18 cellular contexts compared by ENCODE assay signal in genomic region chr9:71608021-71608420, GRCh38.
DNase-seq lines count a peak whose midpoint lies in the region; ATAC-seq and TF ChIP-seq lines count a peak whose summit lies in the region.
"Had no signal": no experiment of that assay in that cellular context is flagged by ENCODE, and none has a peak within 500 bp of the region (broad histone marks: within the 10 kb centered on the region; RNA-seq: fewer than 3 reads in every experiment).

No MANE protein-coding gene starts in this region.

- H2BK5ac ChIP-seq in H9 (ENCODE audit: insufficient read length, low read length) (no peak overlapping the region), trophoblast cell (ENCODE audit: low read depth, low read length, poor library complexity) (peak overlapping the region; percentile 61)

- H3K36me3 ChIP-seq in trophoblast cell (ENCODE audit: control insufficient read depth in 1 of 2, insufficient read depth in 2 of 2, low read length in 2 of 2) (no peaks in the 10 kb centered on the region), thoracic aorta (no peaks in the 10 kb centered on the region), uterus (no peaks in the 10 kb centered on the region)
- H3K36me3 ChIP-seq: BE2C had no signal

- no peaks in the 10 kb centered on the region for H3K27me3 ChIP-seq in H9 (ENCODE audit: insufficient read depth, low read length)
- H3K27me3 ChIP-seq in trophoblast cell (ENCODE audit: insufficient read depth, low read length): no peaks in the 10 kb centered on the region
- no peaks in the 10 kb centered on the region for H3K27me3 ChIP-seq in thoracic aorta (replicated peaks; ENCODE audit: insufficient read depth)
- no peaks in the 10 kb centered on the region for H3K27me3 ChIP-seq in uterus

- no peaks in the 10 kb centered on the region for H3K23me2 ChIP-seq in H9 (ENCODE audit: insufficient read length, low read depth, low read length, poor library complexity, severe bottlenecking)

- H3K79me1 ChIP-seq in H9 (ENCODE audit: insufficient read depth, low read depth, low read length, poor library complexity, severe bottlenecking): no peaks in the 10 kb centered on the region
- H3K79me1 ChIP-seq in trophoblast cell (ENCODE audit: low read length): peaks cover 9% of the 10 kb centered on the region

- H3T11ph ChIP-seq in H9 (ENCODE audit: low read length): no peak overlapping the region

- H3K4me1 Mint-ChIP-seq in H9: peaks cover 18 to 22% of the 10 kb centered on the region in 2 experiments
- H3K4me1 Mint-ChIP-seq: IgD-negative memory B cell had no signal

- TF ChIP-seq CTCF in H9 (conservative IDR thresholded peaks at IDR 0.05) (no peak), fibroblast of the aortic adventitia (IDR thresholded peaks at IDR 0.05; ENCODE audit: insufficient read depth, low read length) (no peak), thoracic aorta (IDR thresholded peaks at IDR 0.05) (no peak), uterus (IDR thresholded peaks at IDR 0.05) (no peak)

- H3K4me1 ChIP-seq in H9 (ENCODE audit: insufficient read depth, low read length) (peaks cover 5% of the 10 kb centered on the region; the same call in 1 of the 2 replicates), trophoblast cell (ENCODE audit: control insufficient read depth in 1 of 2, insufficient read depth in 2 of 2, low read length in 2 of 2) (peaks cover 0 to 2% of the 10 kb centered on the region in 2 experiments), thoracic aorta (ENCODE audit: control insufficient read depth in 1 of 2, low read depth in 2 of 2) (peaks cover 6 to 16% of the 10 kb centered on the region in 2 donors), uterus (no peaks in the 10 kb centered on the region)
- H3K4me1 ChIP-seq: BE2C had no signal

- no peak overlapping the region for H3K56ac ChIP-seq in H9 (ENCODE audit: insufficient read length, low read depth, low read length)

- no peak overlapping the region for H3K4me3 ChIP-seq in fibroblast of the aortic adventitia (ENCODE audit: low read depth, low read length)
- no peak overlapping the region for H3K4me3 ChIP-seq in trophoblast cell (ENCODE audit: low read depth, low read length)
- H3K4me3 ChIP-seq in thoracic aorta: peak overlapping the region; percentile 18
- no peak overlapping the region for H3K4me3 ChIP-seq in uterus

- peaks cover 18 to 20% of the 10 kb centered on the region in 2 experiments for H3K9me3 Mint-ChIP-seq in H9

- H3K27me3 Mint-ChIP-seq in H9 (ENCODE audit: low read depth): no peaks in the 10 kb centered on the region
- H3K27me3 Mint-ChIP-seq: IgD-negative memory B cell had no signal

- ATAC-seq in thoracic aorta (ENCODE audit: insufficient number of reproducible peaks, low FRiP score, low read depth): peak; percentile 28
- ATAC-seq: Right ventricle myocardium inferior had no signal

- no peak overlapping the region for H4K91ac ChIP-seq in H9 (ENCODE audit: insufficient read length, low read depth, low read length)
- H4K91ac ChIP-seq in trophoblast cell (ENCODE audit: low read depth, low read length): peak overlapping the region; percentile 53

- H2AFZ ChIP-seq in H9 (ENCODE audit: low read length) (no peak overlapping the region), trophoblast cell (ENCODE audit: insufficient read depth, low read length, poor library complexity) (no peak overlapping the region)

- H4K12ac ChIP-seq in trophoblast cell (ENCODE audit: low read depth, low read length): no peak overlapping the region

- H3K36me3 Mint-ChIP-seq in H9 (ENCODE audit: insufficient read depth in 1 of 3, low read depth in 3 of 3): peaks cover 5 to 21% (median 12%) of the 10 kb centered on the region in 3 experiments; a peak in 6 of 7 replicates
- H3K36me3 Mint-ChIP-seq: IgD-negative memory B cell had no signal

- H3K4me2 ChIP-seq in H9 (ENCODE audit: insufficient read depth, insufficient read length, low read length) (no peak overlapping the region), trophoblast cell (ENCODE audit: low read length) (no peak overlapping the region)

- H2BK120ac ChIP-seq in H9 (ENCODE audit: low read depth, low read length, poor library complexity, severe bottlenecking) (no peak overlapping the region), trophoblast cell (ENCODE audit: insufficient read depth, low read length, poor library complexity) (peak overlapping the region; percentile 55)

- H3K27ac ChIP-seq in H9 (ENCODE audit: insufficient read length, low read depth, low read length): no peak overlapping the region
- H3K27ac ChIP-seq in trophoblast cell (ENCODE audit: low read depth, low read length): no peak overlapping the region
- peak overlapping the region in 1 of 2 donors; percentile 48 for H3K27ac ChIP-seq in thoracic aorta
- H3K27ac ChIP-seq in uterus: no peak overlapping the region

- no peaks in the 10 kb centered on the region for H3K9me3 ChIP-seq in H9 (ENCODE audit: control insufficient read depth, low read depth, low read length)
- H3K9me3 ChIP-seq in trophoblast cell (ENCODE audit: insufficient read depth, low read depth, low read length): no peaks in the 10 kb centered on the region
- no peaks in the 10 kb centered on the region for H3K9me3 ChIP-seq in thoracic aorta
- no peaks in the 10 kb centered on the region for H3K9me3 ChIP-seq in uterus
- H3K9me3 ChIP-seq: BE2C had no signal

- no peaks in the 10 kb centered on the region for H3K79me2 ChIP-seq in H9 (ENCODE audit: insufficient read depth, low read length)
- no peaks in the 10 kb centered on the region for H3K79me2 ChIP-seq in trophoblast cell (ENCODE audit: control insufficient read depth, insufficient read depth, low read length, poor library complexity)

- no peak overlapping the region for H3K14ac ChIP-seq in H9 (ENCODE audit: insufficient read depth, low read length)
- H3K14ac ChIP-seq in trophoblast cell (ENCODE audit: low read length): peak overlapping the region; percentile 49

- H3K23ac ChIP-seq in H9 (ENCODE audit: insufficient read length, low read depth, low read length) (no peak overlapping the region), trophoblast cell (ENCODE audit: low read length) (no peak overlapping the region)

- H3K27ac Mint-ChIP-seq in H9: peak overlapping the region in 2 of 3 experiments; percentile 19 to 97; a peak in 3 of 7 replicates
- H3K27ac Mint-ChIP-seq: IgD-negative memory B cell had no signal

- H2BK20ac ChIP-seq in H9 (ENCODE audit: low read depth, low read length, poor library complexity, severe bottlenecking): no peak overlapping the region

- H4K8ac ChIP-seq in H9 (replicated peaks; ENCODE audit: insufficient read length, low read depth, low read length) (no peak overlapping the region), trophoblast cell (ENCODE audit: low read depth, low read length) (no peak overlapping the region)

- no peak overlapping the region for H2BK12ac ChIP-seq in H9 (ENCODE audit: insufficient read length, low read depth, low read length)
- H2BK12ac ChIP-seq in trophoblast cell (ENCODE audit: low read length): peak overlapping the region; percentile 48

- H3K9ac ChIP-seq in H9 (ENCODE audit: extremely low read depth, insufficient read length, low read length) (no peak overlapping the region), trophoblast cell (ENCODE audit: low read length) (no peak overlapping the region)

- no peak overlapping the region; the same call in 1 of the 2 replicates for H3K4ac ChIP-seq in H9 (ENCODE audit: low read depth, low read length)
- H3K4ac ChIP-seq in trophoblast cell (ENCODE audit: low read depth, low read length): peak overlapping the region; percentile 9

- no peak overlapping the region for H3K18ac ChIP-seq in H9 (ENCODE audit: insufficient read length, low read depth, low read length)
- no peak overlapping the region for H3K18ac ChIP-seq in trophoblast cell (ENCODE audit: low read length)

- no peaks in the 10 kb centered on the region for H4K20me1 ChIP-seq in H9 (ENCODE audit: control insufficient read depth, insufficient read depth, insufficient read length)

- H2AK5ac ChIP-seq in H9 (ENCODE audit: insufficient read length, low read length): no peak overlapping the region
- H2AK5ac ChIP-seq in trophoblast cell (ENCODE audit: low read length): no peak overlapping the region

- no peak overlapping the region for H3K4me3 Mint-ChIP-seq in H9
- H3K4me3 Mint-ChIP-seq: IgD-negative memory B cell had no signal

- DNase-seq in H9 (no peak), fibroblast of the aortic adventitia (ENCODE audit: low read depth) (peak; percentile 1), trophoblast cell (no peak), thoracic aorta (ENCODE audit: low spot score) (no peak), NOMO-1 (lab: John Stamatoyannopoulos, UW; ENCODE audit: unreplicated experiment in 2 of 2) (no peak), uterus (no peak), NCI-H1105 treated with DMSO at 0.1 percent for 48 hours (lab: John Stamatoyannopoulos, UW) (no peak), middle frontal gyrus (ENCODE audit: extremely low spot score, low spot score) (no peak)
- DNase-seq: BE2C, NCI-H1105, NCI-H2081, NCI-H2171, NCI-H345, NCI-H524, NCI-H82, OCI-M1 had no signal

- intact Hi-C loops in uterus (cut with DNase I; ENCODE audit: low total_unique reads): no loop called here

- no peak for TF ChIP-seq POLR2A in uterus (IDR thresholded peaks at IDR 0.05)

- no peak overlapping the region for H4K5ac ChIP-seq in H9 (ENCODE audit: insufficient read length, low read depth, low read length)

- H2BK15ac ChIP-seq in H9 (ENCODE audit: low read depth, low read length): no peak overlapping the region

- no CpG with 5 or more reads among the region's 4 CpGs for WGBS in H9 (ENCODE audit: extremely low coverage, insufficient read length, low lambda C conversion rate)
- WGBS in trophoblast cell (ENCODE audit: extremely low coverage, insufficient coverage, insufficient read length): no CpG with 5 or more reads among the region's 4 CpGs
